In the genomic region with DNA sequence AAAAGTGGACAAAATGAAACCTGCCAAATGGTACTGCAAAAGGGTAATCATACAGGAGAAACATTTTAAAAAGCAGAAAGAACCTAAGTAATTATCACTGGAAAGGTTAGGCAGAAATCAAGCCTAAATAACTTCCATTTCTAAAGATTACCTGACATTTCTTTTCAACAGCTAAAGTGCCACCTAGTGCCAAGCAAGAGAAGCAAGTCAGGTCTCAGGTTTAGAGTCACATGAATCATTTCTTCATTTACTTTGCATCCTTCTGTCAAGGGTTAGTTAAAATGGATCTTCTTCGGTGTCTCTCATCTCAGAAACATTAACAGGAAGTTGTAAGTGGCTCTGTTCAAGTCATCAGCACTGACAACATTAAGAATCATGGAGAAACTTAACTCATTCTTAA, we compare ENCODE assay signal across 10 cellular contexts.
DNase-seq lines count a peak whose midpoint lies in the region; ATAC-seq and TF ChIP-seq lines count a peak whose summit lies in the region.
"Had no signal": no experiment of that assay in that cellular context is flagged by ENCODE, and none has a peak within 500 bp of the region (broad histone marks: within the 10 kb centered on the region; RNA-seq: fewer than 3 reads in every experiment).

No MANE protein-coding gene starts in this region.

- H3K27me3 ChIP-seq in CD8-positive, alpha-beta T cell (ENCODE audit: insufficient read depth, low read length), result no peaks in the 10 kb centered on the region

- no peaks in the 10 kb centered on the region for H3K4me1 ChIP-seq in CD8-positive, alpha-beta T cell (ENCODE audit: insufficient read depth, low read length)

- ATAC-seq in CD8-positive, alpha-beta T cell, result peak; percentile 56
- ATAC-seq in HG02885 (IDR thresholded peaks at IDR 0.05; ENCODE audit: poor library complexity, unreplicated experiment), result no peak

- POLR2A ChIA-PET in CD8-positive, alpha-beta T cell (lab: Charles Lee), result interaction anchor here (1.1 kb wide), 1 partner anchor 130 kb away, joined by 3 read pairs; no protein-coding TSS in a partner anchor

- H3K36me3 ChIP-seq in CD8-positive, alpha-beta T cell (ENCODE audit: insufficient read depth, low read length), result no peaks in the 10 kb centered on the region

- H3K4me3 ChIP-seq in CD8-positive, alpha-beta T cell (ENCODE audit: low read depth, low read length), result no peak overlapping the region
- no peak overlapping the region for H3K4me3 ChIP-seq in GM12865 (ENCODE audit: low read depth, low read length)

- no peak for DNase-seq in CD8-positive, alpha-beta T cell
- no peak for DNase-seq in GM12865 (ENCODE audit: low read depth)
- DNase-seq in OCI-M1 (lab: John Stamatoyannopoulos, UW), result peak; percentile 18
- peak; percentile 17 for DNase-seq in kidney tubule cell (ENCODE audit: low spot score)
- DNase-seq in NCI-H82 treated with DMSO at 0.1 percent for 48 hours (lab: John Stamatoyannopoulos, UW; ENCODE audit: unreplicated experiment), result no peak
- DNase-seq in HK-2 (ENCODE audit: unreplicated experiment), result no peak
- no peak for DNase-seq in NK-92 treated with Interleukin-12 subunit alpha and Interleukin-12 subunit beta, amount 100 ng/mL, for 24 hours (lab: John Stamatoyannopoulos, UW)
- DNase-seq: islet precursor cell had no signal

- CTCF ChIA-PET in CD8-positive, alpha-beta T cell (lab: Charles Lee), result no interaction called here

- H3K9me3 ChIP-seq in CD8-positive, alpha-beta T cell (ENCODE audit: low read length), result no peaks in the 10 kb centered on the region

- no peaks in the 10 kb centered on the region for H3K36me3 Mint-ChIP-seq in CD8-positive, alpha-beta T cell

- H3K27ac Mint-ChIP-seq in CD8-positive, alpha-beta T cell, result no peak overlapping the region

- TF ChIP-seq CTCF in CD8-positive, alpha-beta T cell (IDR thresholded peaks at IDR 0.05), result no peak
- TF ChIP-seq CTCF in GM12865 (IDR thresholded peaks at IDR 0.05; ENCODE audit: insufficient read depth, low read depth, low read length, missing control alignments), result peak; percentile 27

- peaks cover 5% of the 10 kb centered on the region for H3K4me1 Mint-ChIP-seq in CD8-positive, alpha-beta T cell (ENCODE audit: low read depth)
- H3K4me1 Mint-ChIP-seq: neural crest cell had no signal

- H3K27ac ChIP-seq in CD8-positive, alpha-beta T cell (ENCODE audit: low read depth, low read length), result no peak overlapping the region

- no peaks in the 10 kb centered on the region for H3K27me3 Mint-ChIP-seq in CD8-positive, alpha-beta T cell (ENCODE audit: low read depth)

- H3K4me3 Mint-ChIP-seq in CD8-positive, alpha-beta T cell, result no peak overlapping the region
- H3K4me3 Mint-ChIP-seq: neural crest cell had no signal

- no peaks in the 10 kb centered on the region for H3K9me3 Mint-ChIP-seq in CD8-positive, alpha-beta T cell
- H3K9me3 Mint-ChIP-seq: neural crest cell had no signal

- intact Hi-C loops in CD8-positive, alpha-beta T cell (cut with DNase I, micrococcal nuclease), result loop anchor here (10.0 kb wide), 3 partner anchors 188 to 778 kb away; a partner anchor contains a TSS

Comparison
In these comparisons a context has a peak if more than half of its experiments do, and no peak if none do; other contexts are left out.
1. DNase-seq: peak in OCI-M1 (single experiment) and kidney tubule cell (single experiment); none in CD8-positive, alpha-beta T cell (0 of 7), GM12865 (single experiment), NCI-H82 treated with DMSO at 0.1 percent for 48 hours (single experiment), HK-2 (single experiment) and NK-92 treated with Interleukin-12 subunit alpha and Interleukin-12 subunit beta, amount 100 ng/mL, for 24 hours (single experiment).